In genomic region chr1:147080013-147080661, GRCh38 we compare ENCODE assay signal across 11 cellular contexts.
DNase-seq lines count a peak whose midpoint lies in the region; TF ChIP-seq lines count a peak whose summit lies in the region.
"Had no signal": no experiment of that assay in that cellular context is flagged by ENCODE, and none has a peak within 500 bp of the region (broad histone marks: within the 10 kb centered on the region; RNA-seq: fewer than 3 reads in every experiment).

No MANE protein-coding gene starts in this region.

- H3K4me1 Mint-ChIP-seq in neural progenitor cell: peaks cover 12% of the 10 kb centered on the region

- no peaks in the 10 kb centered on the region for H3K36me3 ChIP-seq in neural progenitor cell

- H2AFZ ChIP-seq in neural progenitor cell (replicated peaks): no peak overlapping the region

- H3K4me1 ChIP-seq in neural progenitor cell: no peaks in the 10 kb centered on the region

- peaks cover 18% of the 10 kb centered on the region for H3F3A ChIP-seq in neural progenitor cell (ENCODE audit: low read depth)

- H3K27me3 Mint-ChIP-seq in neural progenitor cell (ENCODE audit: insufficient read depth, low read depth): peaks cover 89% of the 10 kb centered on the region

- H3K4me3 Mint-ChIP-seq in neural progenitor cell: peak overlapping the region; percentile 29

- no peak overlapping the region for H3K9ac ChIP-seq in neural progenitor cell

- H3K36me3 Mint-ChIP-seq in neural progenitor cell: no peaks in the 10 kb centered on the region

- H3K27ac Mint-ChIP-seq in neural progenitor cell: no peak overlapping the region

- no peaks in the 10 kb centered on the region for H3K9me3 ChIP-seq in neural progenitor cell (ENCODE audit: low read depth)

- peaks cover 35% of the 10 kb centered on the region for H3K9me3 Mint-ChIP-seq in neural progenitor cell

- H3K27me3 ChIP-seq in neural progenitor cell: peaks cover 37% of the 10 kb centered on the region

- no peaks in the 10 kb centered on the region for H4K20me1 ChIP-seq in neural progenitor cell (ENCODE audit: low read depth)

- H3K27ac ChIP-seq in neural progenitor cell: no peak overlapping the region
- H3K27ac ChIP-seq: skin epidermis had no signal

- no peaks in the 10 kb centered on the region for H3K79me2 ChIP-seq in neural progenitor cell (ENCODE audit: low read depth)

- DNase-seq in ELF-1 (ENCODE audit: low read depth, low spot score) (peak; percentile 61), MV-4-11 (lab: John Stamatoyannopoulos, UW) (peak; percentile 18), ecto neural progenitor cell (ENCODE audit: low spot score) (peak; percentile 43), neural progenitor cell (ENCODE audit: low spot score) (no peak), NCI-H2107 treated with DMSO at 0.1 percent for 48 hours (lab: John Stamatoyannopoulos, UW; ENCODE audit: unreplicated experiment) (no peak), NCI-H2196 (lab: John Stamatoyannopoulos, UW; ENCODE audit: unreplicated experiment) (no peak), amygdala (lab: John Stamatoyannopoulos, UW) (no peak), NOMO-1 treated with DMSO at 0.1 percent for 48 hours (lab: John Stamatoyannopoulos, UW; ENCODE audit: unreplicated experiment) (no peak)
- DNase-seq: GDM1, Karpas-422 had no signal

- H3K4me3 ChIP-seq in neural progenitor cell: no peak overlapping the region

- TF ChIP-seq CTCF in neural progenitor cell (IDR thresholded peaks at IDR 0.05): no peak

- no peak overlapping the region for H3K4me2 ChIP-seq in neural progenitor cell

Comparison
In these comparisons a context has a peak if more than half of its experiments do, and no peak if none do; other contexts are left out.
1. DNase-seq: peak in ELF-1 (single experiment), MV-4-11 (single experiment) and ecto neural progenitor cell (single experiment); none in neural progenitor cell (single experiment), NCI-H2107 treated with DMSO at 0.1 percent for 48 hours (single experiment), NCI-H2196 (single experiment), amygdala (0 of 56) and NOMO-1 treated with DMSO at 0.1 percent for 48 hours (single experiment).